3 cellular contexts compared by ENCODE assay signal in genomic region chr22:18972029-18972428, GRCh38. TPM values are rescaled to one million over a fixed set of nuclear protein-coding genes. Genes with fewer than 3 reads are reported as not detected.
"Had no signal": no experiment of that assay in that cellular context is flagged by ENCODE, and none has a peak within 500 bp of the region (broad histone marks: within the 10 kb centered on the region; RNA-seq: fewer than 3 reads in every experiment).

No MANE protein-coding gene starts in this region.

RNA-seq across cellular contexts. Expression of gene PRODH, which starts 35.9 kb away (rescaled TPM):
- total RNA-seq: IMR-90, LHCN-M2, M059J had no signal
